8 cellular contexts compared by ENCODE assay signal in genomic region chr7:29684787-29685650, GRCh38.
DNase-seq lines count a peak whose midpoint lies in the region; ATAC-seq, FAIRE-seq and TF ChIP-seq lines count a peak whose summit lies in the region.

No MANE protein-coding gene starts in this region.

- peak overlapping the region; percentile 87 for H3K4me3 Mint-ChIP-seq in GM23338

- H3K27ac ChIP-seq in GM23338 (ENCODE audit: low read depth) = no peak overlapping the region
- H3K27ac ChIP-seq in GM12878 (ENCODE audit: control insufficient read depth, insufficient read depth) = no peak overlapping the region

- no peak for TF ChIP-seq RAD21 in GM12878 (IDR thresholded peaks at IDR 0.05; ENCODE audit: insufficient read depth, low read depth, low read length)

- no peak overlapping the region for H2AFZ ChIP-seq in GM23338
- peak overlapping the region; percentile 58 for H2AFZ ChIP-seq in GM12878 (ENCODE audit: control insufficient read depth, low read depth, low read length)

- intact Hi-C loops in GM12878 (cut with micrococcal nuclease; ENCODE audit: unreplicated experiment) = no loop called here

- H3K9me2 ChIP-seq in GM23338 (ENCODE audit: insufficient read depth) = no peaks in the 10 kb centered on the region

- H3K27me3 ChIP-seq in GM23338 (ENCODE audit: insufficient read depth) = peaks cover 20% of the 10 kb centered on the region; the same call in 1 of the 2 replicates
- H3K27me3 ChIP-seq in GM12878 (replicated peaks in 1 of 2; ENCODE audit: control insufficient read depth in 2 of 2, insufficient read depth in 2 of 2, low read length in 1 of 2) = no peaks in the 10 kb centered on the region

- H3K79me2 ChIP-seq in GM23338 (replicated peaks; ENCODE audit: insufficient read depth) (no peaks in the 10 kb centered on the region; the same call in 1 of the 2 replicates), GM12878 (ENCODE audit: control insufficient read depth, insufficient read depth, low read length) (no peaks in the 10 kb centered on the region)

- H4K20me1 ChIP-seq in GM23338 (replicated peaks; ENCODE audit: insufficient read depth) (no peaks in the 10 kb centered on the region), GM12878 (ENCODE audit: control insufficient read depth, insufficient read depth) (no peaks in the 10 kb centered on the region)

- no peak overlapping the region for H3K27ac Mint-ChIP-seq in GM23338

- in situ Hi-C loops in GM12878 (cut with MboI) = no loop called here

- no peaks in the 10 kb centered on the region for H3K4me1 ChIP-seq in GM23338 (ENCODE audit: insufficient read depth)
- H3K4me1 ChIP-seq in GM12878 (ENCODE audit: control insufficient read depth, insufficient read depth, low read length) = no peaks in the 10 kb centered on the region

- under 1% methylated on average over 83 of the region's 114 CpGs for WGBS in GM12878 (ENCODE audit: insufficient coverage, insufficient replicate concordance, low lambda C conversion rate, missing lambda C conversion rate)

- H3K27me3 Mint-ChIP-seq in GM23338 (ENCODE audit: insufficient read depth, low read depth, poor library complexity) = peaks cover 4% of the 10 kb centered on the region

- SMC1A ChIA-PET in GM12878 (lab: Charles Lee; ENCODE audit: uncharacterized antibody, unreplicated experiment) = no interaction called here

- no peaks in the 10 kb centered on the region for H3F3A ChIP-seq in GM23338 (replicated peaks; ENCODE audit: low read depth)

- no peaks in the 10 kb centered on the region for H3K9me3 Mint-ChIP-seq in GM23338

- FAIRE-seq in GM12878 (lab: Jason Lieb, UNC) = no peak

- no peak for TF ChIP-seq POLR2A in GM12878 (IDR thresholded peaks at IDR 0.05; ENCODE audit: low read depth, low read length)

- H3K9ac ChIP-seq in GM12878 (ENCODE audit: control insufficient read depth, insufficient read depth, low read length) = no peak overlapping the region

- TF ChIP-seq EP300 in GM12878 (IDR thresholded peaks at IDR 0.05; ENCODE audit: borderline replicate concordance in 1 of 2, control insufficient read depth in 1 of 2, low read depth in 2 of 2, low read length in 2 of 2) = no peak

- ATAC-seq in GM23338 = peak; percentile 90
- peak; percentile 87 for ATAC-seq in GM12878

- H3K36me3 ChIP-seq in GM23338 (ENCODE audit: insufficient read depth) (no peaks in the 10 kb centered on the region), GM12878 (ENCODE audit: control insufficient read depth in 2 of 2, insufficient read depth in 2 of 2, low read length in 1 of 2) (no peaks in the 10 kb centered on the region)

- H3K4me3 ChIP-seq in GM23338 = peak overlapping the region; percentile 83
- H3K4me3 ChIP-seq in GM12878 = peak overlapping the region; percentile 47; the same call in 1 of the 2 replicates

- TF ChIP-seq CTCF in GM23338 (conservative IDR thresholded peaks at IDR 0.05; ENCODE audit: low read depth in 2 of 2) = no peak
- no peak for TF ChIP-seq CTCF in GM12878 (IDR thresholded peaks at IDR 0.05 in 2 of 3, conservative IDR thresholded peaks at IDR 0.05 in 1 of 3; ENCODE audit: control insufficient read depth in 2 of 3, extremely low read depth in 1 of 3, insufficient read depth in 1 of 3, low read depth in 3 of 3, low read length in 3 of 3)

- H3K36me3 Mint-ChIP-seq in GM23338 (ENCODE audit: low read depth) = no peaks in the 10 kb centered on the region

- RAD21 ChIA-PET in GM12878 (lab: Charles Lee; ENCODE audit: unreplicated experiment) = no interaction called here

- no peaks in the 10 kb centered on the region for H3K9me3 ChIP-seq in GM12878 (replicated peaks; ENCODE audit: control insufficient read depth, insufficient read depth, low read length)

- CTCF ChIA-PET in GM12878 (lab: Yijun Ruan, JAX) = no interaction called here

- peak; percentile 75 for DNase-seq in EL
- DNase-seq in GM23338 (ENCODE audit: low spot score) = peak; percentile 81
- peak; percentile 71 for DNase-seq in LHCN-M2 (ENCODE audit: low read depth)
- peak in 4 of 5 donors; percentile 6 to 27 (median 13) for DNase-seq in T-helper 1 cell
- no peak for DNase-seq in GM12878 (ENCODE audit: low read depth, low spot score)
- DNase-seq in hippocampal formation (lab: John Stamatoyannopoulos, UW) = peak; percentile 27 to 70
- DNase-seq in putamen (ENCODE audit: low spot score) = peak; percentile 58
- no peak for DNase-seq in NCI-H1436 treated with DMSO at 0.1 percent for 48 hours (lab: John Stamatoyannopoulos, UW)

- H3K4me1 Mint-ChIP-seq in GM23338 = peaks cover 12% of the 10 kb centered on the region

- POLR2A ChIA-PET in GM12878 (lab: Charles Lee) = no interaction called here

- H3K4me2 ChIP-seq in GM23338 (peak overlapping the region; percentile 88), GM12878 (ENCODE audit: control insufficient read depth, insufficient read depth) (peak overlapping the region; percentile 74)

- no TSS peak for BruUV-seq in GM12878 (replicated peaks; lab: Mats Ljungman, UMichigan)

TF ChIP-seq in GM23338, 12 proteins besides CTCF, POLR2A, EP300 and RAD21 (continues in another document):
- no peak for TF ChIP-seq REST (IDR thresholded peaks at IDR 0.05; ENCODE audit: unreplicated experiment)
- TF ChIP-seq JUNB (IDR thresholded peaks at IDR 0.05; ENCODE audit: unreplicated experiment) = no peak

TF ChIP-seq in GM12878, 131 proteins besides CTCF, POLR2A, EP300 and RAD21:
- no peak for TF ChIP-seq EGR1 (IDR thresholded peaks at IDR 0.05; ENCODE audit: borderline replicate concordance in 1 of 2, low read depth in 2 of 2, low read length in 2 of 2)
- peak; percentile 73 for TF ChIP-seq SUZ12 (IDR thresholded peaks at IDR 0.05; ENCODE audit: unreplicated experiment)

Comparison
In these comparisons a context has a peak if more than half of its experiments do, and no peak if none do; other contexts are left out.
1. DNase-seq: peak in EL (single experiment), GM23338 (single experiment), LHCN-M2 (single experiment), T-helper 1 cell (4 of 5), hippocampal formation (2 of 2) and putamen (single experiment); none in GM12878 (single experiment) and NCI-H1436 treated with DMSO at 0.1 percent for 48 hours (single experiment).